ENCODE assay signal across 1 cellular context in genomic region chrX:104137496-104137895, GRCh38.
A peak's percentile ranks its signal among the peaks of the same experiment; 100 is the strongest.
TF ChIP-seq lines count a peak whose summit lies in the region.

No MANE protein-coding gene starts in this region.

TF ChIP-seq in K562, 482 proteins besides CTCF, POLR2A, EP300 and RAD21:
- TF ChIP-seq FOS (IDR thresholded peaks at IDR 0.05; ENCODE audit: extremely low read depth, insufficient read length) (peak; percentile 38), ZNF778 (CRISPR knock-in tag; IDR thresholded peaks at IDR 0.05) (no peak), NFYB (IDR thresholded peaks at IDR 0.05; ENCODE audit: extremely low read depth, insufficient read length) (peak; percentile 20), RBM25 (IDR thresholded peaks at IDR 0.05; ENCODE audit: low read depth, low read length, severe bottlenecking) (peak; percentile 17), ZMIZ1 (IDR thresholded peaks at IDR 0.05; ENCODE audit: low read depth in 2 of 2, low read length in 2 of 2) (no peak), FUS (optimal IDR thresholded peaks at IDR 0.05; ENCODE audit: low read depth, low read length) (no peak)
